In genomic region chr4:39729557-39729956, GRCh38 we compare ENCODE assay signal across 13 cellular contexts. TPM values are rescaled to one million over a fixed set of nuclear protein-coding genes. Genes with fewer than 3 reads are reported as not detected.
DNase-seq lines count a peak whose midpoint lies in the region; ATAC-seq and TF ChIP-seq lines count a peak whose summit lies in the region.
"Had no signal": no experiment of that assay in that cellular context is flagged by ENCODE, and none has a peak within 500 bp of the region (broad histone marks: within the 10 kb centered on the region; RNA-seq: fewer than 3 reads in every experiment).

No MANE protein-coding gene starts in this region.

- no peak for TF ChIP-seq CTCF in A673 (conservative IDR thresholded peaks at IDR 0.05; ENCODE audit: low read depth, low read length)
- TF ChIP-seq CTCF in fibroblast of villous mesenchyme (IDR thresholded peaks at IDR 0.05; ENCODE audit: insufficient read depth, low read depth, low read length): no peak

- DNase-seq in A673 (ENCODE audit: low spot score) (no peak), EH (ENCODE audit: low read depth) (peak; percentile 42), adipocyte (ENCODE audit: low read depth) (peak; percentile 41), fibroblast of villous mesenchyme (ENCODE audit: low read depth) (peak; percentile 49), substantia nigra (lab: John Stamatoyannopoulos, UW) (no peak), HEK293T (ENCODE audit: extremely low spot score) (no peak)
- DNase-seq: activated CD4-positive, alpha-beta T cell treated with anti-CD3 and anti-CD28 coated beads for 48 hours; kidney; NCI-H69; SK-N-SH; spleen had no signal

- H3K4me3 ChIP-seq in A673 (ENCODE audit: low read depth, low read length, poor library complexity, severe bottlenecking): no peak overlapping the region
- H3K4me3 ChIP-seq in adipocyte (ENCODE audit: low read length): no peak overlapping the region
- H3K4me3 ChIP-seq in fibroblast of villous mesenchyme (ENCODE audit: low read depth, low read length): no peak overlapping the region
- H3K4me3 ChIP-seq: spleen had no signal

- no peaks in the 10 kb centered on the region for H3K36me3 ChIP-seq in A673 (ENCODE audit: insufficient read depth, low read length, poor library complexity, severe bottlenecking)
- peaks cover 8% of the 10 kb centered on the region for H3K36me3 ChIP-seq in adipocyte (ENCODE audit: control insufficient read depth, insufficient read depth, low read length, severe bottlenecking)

- H3K9ac ChIP-seq in adipocyte (ENCODE audit: low read length): no peak overlapping the region
- H3K9ac ChIP-seq: SK-N-SH had no signal

- H3K27ac ChIP-seq in A673 (ENCODE audit: low read depth, low read length, poor library complexity, severe bottlenecking): peak overlapping the region; percentile 20
- no peak overlapping the region for H3K27ac ChIP-seq in substantia nigra (ENCODE audit: low read depth, low read length, poor library complexity, severe bottlenecking)
- H3K27ac ChIP-seq: spleen had no signal

- H3K4me1 ChIP-seq in A673 (ENCODE audit: insufficient read depth, low read length, poor library complexity, severe bottlenecking): peaks cover 24% of the 10 kb centered on the region
- peaks cover 38% of the 10 kb centered on the region for H3K4me1 ChIP-seq in adipocyte (ENCODE audit: control insufficient read depth, insufficient read depth, low read length)

- H3K9me3 ChIP-seq in A673 (ENCODE audit: low read depth, low read length, poor library complexity, severe bottlenecking) (no peaks in the 10 kb centered on the region), adipocyte (ENCODE audit: control insufficient read depth, low read length) (no peaks in the 10 kb centered on the region)
- H3K9me3 ChIP-seq: SK-N-SH, spleen had no signal

- H3K27me3 ChIP-seq in A673 (replicated peaks; ENCODE audit: insufficient read depth, low read depth, low read length, poor library complexity): no peaks in the 10 kb centered on the region
- no peaks in the 10 kb centered on the region for H3K27me3 ChIP-seq in adipocyte (replicated peaks; ENCODE audit: control insufficient read depth, insufficient read depth, low read length)
- H3K27me3 ChIP-seq: spleen had no signal

- POLR2A ChIA-PET in A673 (lab: Charles Lee; ENCODE audit: low non-redundant PET) (no interaction called here), HEK293T (lab: Yijun Ruan, JAX) (no interaction called here)

- CTCF ChIA-PET in A673 (lab: Charles Lee) (no interaction called here), HEK293T (lab: Yijun Ruan, JAX) (no interaction called here)

- ATAC-seq in HG03108 (IDR thresholded peaks at IDR 0.05; ENCODE audit: unreplicated experiment) (no peak), HG02981 (IDR thresholded peaks at IDR 0.05; ENCODE audit: unreplicated experiment) (no peak)

- BruUV-seq in A673 (replicated peaks; lab: Mats Ljungman, UMichigan): no TSS peak

- intact Hi-C loops in A673 (cut with micrococcal nuclease; ENCODE audit: unreplicated experiment): no loop called here

TF ChIP-seq in HEK293T, 16 proteins besides CTCF, POLR2A, EP300 and RAD21:
- TF ChIP-seq HDGF (IDR thresholded peaks at IDR 0.05; ENCODE audit: borderline replicate concordance): no peak
- TF ChIP-seq LEF1 (IDR thresholded peaks at IDR 0.05; ENCODE audit: borderline replicate concordance): no peak
- no peak for TF ChIP-seq PKNOX1 (IDR thresholded peaks at IDR 0.05)

RNA-seq across cellular contexts. Expression of gene UBE2K, which starts 31.6 kb away (rescaled TPM):
- total RNA-seq in A673 (2021) (137 and 138 TPM in 2 replicates), fibroblast of villous mesenchyme (14.8 and 19.0 TPM in 2 replicates)

Comparison
In these comparisons a context has a peak if more than half of its experiments do, and no peak if none do; other contexts are left out.
1. DNase-seq: peak in EH (single experiment), adipocyte (single experiment) and fibroblast of villous mesenchyme (single experiment); none in A673 (single experiment), substantia nigra (0 of 49) and HEK293T (single experiment).